8 cellular contexts compared by ENCODE assay signal in genomic region chr19:1449467-1450442, GRCh38. TPM values are rescaled to one million over a fixed set of nuclear protein-coding genes. Genes with fewer than 3 reads are reported as not detected.
DNase-seq lines count a peak whose midpoint lies in the region; ATAC-seq, FAIRE-seq and TF ChIP-seq lines count a peak whose summit lies in the region.

Gene APC2, plus strand, starts transcription at chr19:1450121. Its CDS starts 2,881 bp downstream, at chr19:1453002.

- H3K27me3 ChIP-seq in right cardiac atrium (ENCODE audit: control insufficient read depth, insufficient read depth), result no peaks in the 10 kb centered on the region

- no peak within 1 kb of the TSS for H3K4me3 ChIP-seq in right cardiac atrium (ENCODE audit: low read length)

- POLR2A ChIA-PET in RWPE1 (lab: Yijun Ruan, JAX; ENCODE audit: low non-redundant PET), result no interaction called here

- TF ChIP-seq CTCF in RWPE1 (conservative IDR thresholded peaks at IDR 0.05; ENCODE audit: low read depth) (no peak), glutamatergic neuron (IDR thresholded peaks at IDR 0.05; ENCODE audit: partially characterized antibody, unreplicated experiment) (no peak)

- 4% methylated on average over 74 of the region's 74 CpGs for WGBS in right cardiac atrium

- H3K36me3 Mint-ChIP-seq in glutamatergic neuron (ENCODE audit: unreplicated experiment), result peaks cover 6% of the 10 kb centered on the region

- peak within 1 kb of the TSS; percentile 100 for H3K27ac Mint-ChIP-seq in glutamatergic neuron (ENCODE audit: unreplicated experiment)

- H3K27ac ChIP-seq in right cardiac atrium (ENCODE audit: low read length) (no peak within 1 kb of the TSS), RWPE1 (0 out of 2 replicates have a peak within 1 kb of the TSS, but pooled peaks have one; percentile 10)

- H3K4me1 ChIP-seq in right cardiac atrium (ENCODE audit: control insufficient read depth, insufficient read depth, low read length), result peaks cover 4% of the 10 kb centered on the region

- ATAC-seq in right cardiac atrium, result no peak
- no peak for ATAC-seq in Right ventricle myocardium inferior
- ATAC-seq in HG03175 (IDR thresholded peaks at IDR 0.05; ENCODE audit: unreplicated experiment), result no peak
- ATAC-seq in sciatic nerve, result no peak

- CTCF ChIA-PET in RWPE1 (lab: Yijun Ruan, JAX), result no interaction called here

- H3K4me1 Mint-ChIP-seq in glutamatergic neuron (ENCODE audit: low read depth, unreplicated experiment), result peaks cover 14% of the 10 kb centered on the region

- peaks cover 24% of the 10 kb centered on the region for H3K27me3 Mint-ChIP-seq in glutamatergic neuron (ENCODE audit: unreplicated experiment)

- H3K9me3 ChIP-seq in right cardiac atrium (ENCODE audit: control insufficient read depth, low read length), result no peaks in the 10 kb centered on the region

- peak within 1 kb of the TSS; percentile 96 for H3K4me3 Mint-ChIP-seq in glutamatergic neuron (ENCODE audit: unreplicated experiment)

- intact Hi-C loops in right cardiac atrium (cut with DNase I), result no loop called here
- intact Hi-C loops in Right ventricle myocardium inferior (cut with DNase I), result loop anchor here (5.0 kb wide), 2 partner anchors 37 to 63 kb away; partner anchors contain the start of gene ADAMTSL5
- intact Hi-C loops in sciatic nerve (cut with DNase I), result no loop called here
- intact Hi-C loops in cardiac septum (cut with DNase I), result loop anchor here (10.0 kb wide), 1 partner anchor 135 kb away; no protein-coding TSS in a partner anchor

- DNase-seq in right cardiac atrium, result peak in 2 of 3 donors; percentile 52 to 61
- DNase-seq in Right ventricle myocardium inferior (ENCODE audit: missing footprints), result no peak
- DNase-seq in RWPE1 (ENCODE audit: low spot score), result peak; percentile 66
- peak; percentile 96 for DNase-seq in glutamatergic neuron
- DNase-seq in urothelium cell line (ENCODE audit: low spot score), result peak; percentile 69
- no peak for DNase-seq in sciatic nerve (ENCODE audit: low spot score)
- no peak for DNase-seq in cardiac septum (ENCODE audit: low spot score)

- peaks cover 19% of the 10 kb centered on the region for H3K9me3 Mint-ChIP-seq in glutamatergic neuron (ENCODE audit: unreplicated experiment)

- FAIRE-seq in urothelium cell line (lab: Jason Lieb, UNC), result no peak

RNA-seq across cellular contexts. Expression of gene APC2, which starts in this region (rescaled TPM):
- total RNA-seq in right cardiac atrium (under 1 TPM; 0.45 to 0.88 (median 0.68) TPM), Right ventricle myocardium inferior (0.14 TPM), glutamatergic neuron (ENCODE audit: unreplicated experiment) (371 TPM), sciatic nerve (6.0 TPM), cardiac septum (0.08 TPM)
- 0.61 TPM for polyA plus RNA-seq in right cardiac atrium

Comparison
In these comparisons a context has a peak if more than half of its experiments do, and no peak if none do; other contexts are left out.
1. RNA of gene APC2 (total RNA-seq): 371 TPM in glutamatergic neuron (single experiment); 6.0 TPM in sciatic nerve (single experiment), 0.45 to 0.88 TPM in right cardiac atrium, 0.14 TPM in Right ventricle myocardium inferior (single experiment) and 0.08 TPM in cardiac septum (single experiment); every median in the first group is over 10 times any median in the second.
2. intact Hi-C loops: an anchor here in Right ventricle myocardium inferior (5.0 kb wide) and cardiac septum (10.0 kb wide); none called in right cardiac atrium and sciatic nerve.
3. Peak in DNase-seq in right cardiac atrium; RNA of the gene not detected or under 1 TPM.
4. DNase-seq: peak in RWPE1 (single experiment), glutamatergic neuron (single experiment) and urothelium cell line (single experiment); none in Right ventricle myocardium inferior (single experiment), sciatic nerve (single experiment) and cardiac septum (single experiment).